Comparison of ENCODE assay signal across 9 cellular contexts in the genomic region with DNA sequence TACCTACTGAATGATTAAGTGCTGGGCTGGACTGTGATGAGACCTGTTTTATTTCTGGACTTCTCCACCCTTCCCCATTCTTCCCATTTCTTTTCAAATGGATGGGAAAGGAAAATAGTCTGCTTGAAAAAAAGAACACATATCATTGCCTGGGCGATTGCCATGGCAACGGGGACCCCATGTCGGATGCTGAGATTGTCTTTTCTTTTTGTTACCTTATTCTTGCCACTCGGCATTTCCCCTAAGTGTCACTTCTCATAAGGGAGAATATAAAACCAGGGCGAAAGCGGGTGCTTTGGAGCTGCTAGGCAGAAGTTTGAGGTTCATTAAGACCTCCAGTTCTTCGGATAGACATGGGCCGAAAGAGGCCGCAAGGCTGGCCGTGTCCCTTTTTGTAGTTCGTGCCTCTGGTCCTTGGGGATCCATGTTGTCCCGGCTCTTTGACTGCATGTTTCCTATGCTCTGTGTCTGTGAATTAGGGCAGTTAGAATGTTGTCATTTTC. TPM values are rescaled to one million over a fixed set of nuclear protein-coding genes. Genes with fewer than 3 reads are reported as not detected.
DNase-seq lines count a peak whose midpoint lies in the region; ATAC-seq and TF ChIP-seq lines count a peak whose summit lies in the region.
"Had no signal": no experiment of that assay in that cellular context is flagged by ENCODE, and none has a peak within 500 bp of the region (broad histone marks: within the 10 kb centered on the region; RNA-seq: fewer than 3 reads in every experiment).

No MANE protein-coding gene starts in this region.

- no peaks in the 10 kb centered on the region for H3K4me1 ChIP-seq in iPS-20b (ENCODE audit: insufficient read depth, low read length)
- H3K4me1 ChIP-seq in subcutaneous abdominal adipose tissue (ENCODE audit: control insufficient read depth in 5 of 5, insufficient read depth in 5 of 5, low read length in 5 of 5) = peaks cover 2 to 23% (median 11%) of the 10 kb centered on the region in 5 donors
- no peaks in the 10 kb centered on the region for H3K4me1 ChIP-seq in OCI-LY7 (ENCODE audit: insufficient read depth, low read length, poor library complexity, severe bottlenecking)

- POLR2A ChIA-PET in activated CD4-positive, alpha-beta memory T cell treated with anti-CD3 and anti-CD28 coated beads for 36 hours (lab: Charles Lee) = interaction anchor here (0.5 kb wide), 1 partner anchor 51 kb away, joined by 4 read pairs; no protein-coding TSS in a partner anchor
- POLR2A ChIA-PET in OCI-LY7 (lab: Charles Lee) = no interaction called here

- H3K4me3 ChIP-seq in iPS-20b (ENCODE audit: low read length) (peak overlapping the region; percentile 71), subcutaneous abdominal adipose tissue (ENCODE audit: low read depth in 1 of 5, low read length in 5 of 5) (peak overlapping the region in 4 of 5 donors; percentile 62 to 67 (median 64)), OCI-LY7 (ENCODE audit: low read depth, low read length, poor library complexity, severe bottlenecking) (no peak overlapping the region)

- CTCF ChIA-PET in activated CD4-positive, alpha-beta memory T cell treated with anti-CD3 and anti-CD28 coated beads for 36 hours (lab: Charles Lee) = interaction anchor here (1.0 kb wide), 1 partner anchor 9 kb away, joined by 4 read pairs; no protein-coding TSS in a partner anchor
- CTCF ChIA-PET in OCI-LY7 (lab: Charles Lee; ENCODE audit: unreplicated experiment) = no interaction called here

- H3K27me3 ChIP-seq in iPS-20b (ENCODE audit: insufficient read depth, low read length) (peaks cover 25% of the 10 kb centered on the region), subcutaneous abdominal adipose tissue (ENCODE audit: control insufficient read depth in 5 of 5, insufficient read depth in 4 of 5, low read length in 5 of 5) (peaks cover 4 to 25% (median 17%) of the 10 kb centered on the region in 5 donors)

- H3K9me3 ChIP-seq in iPS-20b (ENCODE audit: insufficient read depth, low read depth, low read length) (no peaks in the 10 kb centered on the region; the same call in none of the 2 replicates), subcutaneous abdominal adipose tissue (ENCODE audit: control insufficient read depth in 5 of 5, low read length in 5 of 5) (no peaks in the 10 kb centered on the region), OCI-LY7 (ENCODE audit: low read length) (no peaks in the 10 kb centered on the region)

- no peaks in the 10 kb centered on the region for H3K9me2 ChIP-seq in OCI-LY7 (ENCODE audit: insufficient read depth, low read length)

- intact Hi-C loops in activated CD4-positive, alpha-beta memory T cell treated with anti-CD3 and anti-CD28 coated beads for 36 hours (cut with micrococcal nuclease) = no loop called here
- intact Hi-C loops in OCI-LY7 (cut with micrococcal nuclease; ENCODE audit: unreplicated experiment) = no loop called here

- peak overlapping the region; percentile 84 for H3K27ac Mint-ChIP-seq in activated T-cell treated with anti-CD3 and anti-CD28 coated beads, Interleukin-2, amount 50 U/mL, for 72 hours
- H3K27ac Mint-ChIP-seq in activated CD4-positive, alpha-beta memory T cell treated with anti-CD3 and anti-CD28 coated beads for 36 hours = peak overlapping the region; percentile 75

- H4K20me1 ChIP-seq in OCI-LY7 (ENCODE audit: insufficient read depth, low read length) = no peaks in the 10 kb centered on the region

- peak overlapping the region; percentile 90 to 95 for H3K4me3 Mint-ChIP-seq in activated T-cell treated with anti-CD3 and anti-CD28 coated beads, Interleukin-2, amount 50 U/mL, for 72 hours
- H3K4me3 Mint-ChIP-seq in activated CD4-positive, alpha-beta memory T cell treated with anti-CD3 and anti-CD28 coated beads for 36 hours = peak overlapping the region; percentile 86

- H3K27me3 Mint-ChIP-seq in activated T-cell treated with anti-CD3 and anti-CD28 coated beads, Interleukin-2, amount 50 U/mL, for 72 hours (ENCODE audit: low read depth) = no peaks in the 10 kb centered on the region
- no peaks in the 10 kb centered on the region for H3K27me3 Mint-ChIP-seq in activated CD4-positive, alpha-beta memory T cell treated with anti-CD3 and anti-CD28 coated beads for 36 hours

- no peak overlapping the region for H3K27ac ChIP-seq in iPS-20b (ENCODE audit: low read length)
- no peak overlapping the region for H3K27ac ChIP-seq in subcutaneous abdominal adipose tissue (ENCODE audit: low read depth, low read length)
- no peak overlapping the region for H3K27ac ChIP-seq in OCI-LY7 (ENCODE audit: low read depth, low read length, poor library complexity, severe bottlenecking)

- H3K36me3 ChIP-seq in iPS-20b (ENCODE audit: insufficient read depth, low read depth, low read length) (no peaks in the 10 kb centered on the region), subcutaneous abdominal adipose tissue (ENCODE audit: control insufficient read depth in 5 of 5, insufficient read depth in 5 of 5, low read length in 5 of 5) (no peaks in the 10 kb centered on the region), OCI-LY7 (ENCODE audit: insufficient read depth, low read length) (no peaks in the 10 kb centered on the region)

- BruUV-seq in OCI-LY7 (replicated peaks; lab: Mats Ljungman, UMichigan) = no TSS peak

- ATAC-seq in activated T-cell treated with anti-CD3 and anti-CD28 coated beads, Interleukin-2, amount 50 U/mL, for 72 hours (replicated peaks in 1 of 2) = no peak
- no peak for ATAC-seq in HG02973 (IDR thresholded peaks at IDR 0.05; ENCODE audit: unreplicated experiment)
- ATAC-seq: HCT116 had no signal

- no peak overlapping the region for H2AFZ ChIP-seq in OCI-LY7 (ENCODE audit: low read length)

- peaks cover 46% of the 10 kb centered on the region for H3K4me1 Mint-ChIP-seq in activated T-cell treated with anti-CD3 and anti-CD28 coated beads, Interleukin-2, amount 50 U/mL, for 72 hours (ENCODE audit: low read depth)
- H3K4me1 Mint-ChIP-seq in activated CD4-positive, alpha-beta memory T cell treated with anti-CD3 and anti-CD28 coated beads for 36 hours (ENCODE audit: low read depth) = peaks cover 52% of the 10 kb centered on the region

- peaks cover 0 to 3% of the 10 kb centered on the region in 2 donors for H3K36me3 Mint-ChIP-seq in activated T-cell treated with anti-CD3 and anti-CD28 coated beads, Interleukin-2, amount 50 U/mL, for 72 hours (ENCODE audit: insufficient read depth in 2 of 2)
- H3K36me3 Mint-ChIP-seq in activated CD4-positive, alpha-beta memory T cell treated with anti-CD3 and anti-CD28 coated beads for 36 hours = no peaks in the 10 kb centered on the region

- no peak overlapping the region for H3K4me2 ChIP-seq in OCI-LY7 (ENCODE audit: low read length)

- H3K9ac ChIP-seq in iPS-20b (ENCODE audit: low read depth, low read length) (peak overlapping the region; percentile 63; the same call in 1 of the 2 replicates), subcutaneous abdominal adipose tissue (ENCODE audit: low read length in 5 of 5) (peak overlapping the region in 2 of 5 donors; percentile 59 to 68)

- TF ChIP-seq CTCF in OCI-LY7 (conservative IDR thresholded peaks at IDR 0.05; ENCODE audit: low read length) = no peak

- H3K79me2 ChIP-seq in OCI-LY7 (ENCODE audit: insufficient read depth, low read depth, low read length) = no peaks in the 10 kb centered on the region

- no peak for DNase-seq in activated T-cell treated with anti-CD3 and anti-CD28 coated beads, Interleukin-2, amount 50 U/mL, for 72 hours
- DNase-seq in activated T-cell treated with anti-CD3 and anti-CD28 coated beads, Interleukin-2, amount 50 U/mL, for 1 hour = no peak
- no peak for DNase-seq in activated CD4-positive, alpha-beta memory T cell treated with anti-CD3 and anti-CD28 coated beads for 36 hours
- DNase-seq in OCI-LY7 (ENCODE audit: low spot score) = no peak
- no peak for DNase-seq in GM19240 (ENCODE audit: insufficient read length, low spot score)

- peaks cover 2% of the 10 kb centered on the region in 2 donors for H3K9me3 Mint-ChIP-seq in activated T-cell treated with anti-CD3 and anti-CD28 coated beads, Interleukin-2, amount 50 U/mL, for 72 hours
- no peaks in the 10 kb centered on the region for H3K9me3 Mint-ChIP-seq in activated CD4-positive, alpha-beta memory T cell treated with anti-CD3 and anti-CD28 coated beads for 36 hours

RNA-seq across cellular contexts. Expression of gene FGD3, which starts 0.8 kb away (rescaled TPM):
- 10 to 100 TPM; 66.2 to 72.9 TPM for total RNA-seq in activated T-cell treated with anti-CD3 and anti-CD28 coated beads, Interleukin-2, amount 50 U/mL, for 72 hours
- total RNA-seq in activated CD4-positive, alpha-beta memory T cell treated with anti-CD3 and anti-CD28 coated beads for 36 hours = 10 to 100 TPM; 41.3 to 47.7 TPM
- total RNA-seq in OCI-LY7 (2014; rRNA removed; shearing (Covaris generic)) = 20.6 and 22.1 TPM in 2 replicates
- 22.9 and 28.1 TPM in 2 replicates for total RNA-seq in OCI-LY7 (2022)
